8 cellular contexts compared by ENCODE assay signal in the genomic region with DNA sequence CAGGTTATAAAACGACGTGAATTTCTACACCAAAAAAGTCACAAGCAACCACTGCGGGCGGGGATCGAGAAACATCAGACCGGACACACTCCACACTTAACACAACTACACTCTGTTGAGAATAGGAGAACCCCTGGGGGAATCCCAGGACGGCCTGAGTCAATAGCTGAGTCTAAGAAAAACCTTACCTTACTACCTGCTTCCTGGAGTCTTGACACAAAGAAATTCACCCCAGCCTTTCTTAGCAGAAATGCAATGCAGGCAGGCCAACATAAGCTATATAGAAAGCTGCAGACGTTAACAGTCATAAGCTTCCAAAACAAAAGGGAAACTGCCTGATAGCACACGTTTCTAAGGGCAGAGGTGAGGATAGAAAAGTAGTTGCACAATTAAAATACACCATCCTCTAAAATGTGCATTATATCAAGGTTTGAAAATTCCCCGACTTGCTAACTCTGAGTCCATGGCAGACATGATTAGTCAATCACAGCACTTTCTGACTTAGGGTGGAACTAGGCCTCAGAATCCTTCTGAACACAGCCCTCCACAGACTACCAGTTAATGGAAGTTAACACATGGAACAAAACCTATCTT.
A peak's percentile ranks its signal among the peaks of the same experiment; 100 is the strongest.
DNase-seq lines count a peak whose midpoint lies in the region; ATAC-seq and TF ChIP-seq lines count a peak whose summit lies in the region.

No MANE protein-coding gene starts in this region.

- no peaks in the 10 kb centered on the region for H3K27me3 Mint-ChIP-seq in activated T-cell treated with anti-CD3 and anti-CD28 coated beads, Interleukin-2, amount 50 U/mL, for 4 hours (ENCODE audit: low read depth)

- peaks cover 20% of the 10 kb centered on the region for H3K36me3 Mint-ChIP-seq in activated T-cell treated with anti-CD3 and anti-CD28 coated beads, Interleukin-2, amount 50 U/mL, for 4 hours (ENCODE audit: insufficient read depth)

- no peak overlapping the region for H3K4me3 ChIP-seq in body of pancreas

- intact Hi-C loops in body of pancreas (cut with DNase I): no loop called here

- TF ChIP-seq POLR2A in body of pancreas (IDR thresholded peaks at IDR 0.05): no peak

- DNase-seq in activated T-cell treated with anti-CD3 and anti-CD28 coated beads, Interleukin-2, amount 50 U/mL, for 4 hours: peak; percentile 65
- DNase-seq in stimulated activated CD4-positive, alpha-beta T cell treated with anti-CD3 and anti-CD28 coated beads, Interleukin-12 subunit alpha, Interleukin-12 subunit beta, amount 100 ng/mL, for 48 hours (ENCODE audit: low read depth in 2 of 3, low spot score in 1 of 3): peak; percentile 60 to 68 (median 60)
- DNase-seq in NCI-H2227 (lab: John Stamatoyannopoulos, UW; ENCODE audit: unreplicated experiment) (no peak), COLO829 (ENCODE audit: low spot score) (no peak), NCI-H748 treated with DMSO at 0.1 percent for 48 hours (lab: John Stamatoyannopoulos, UW) (no peak), body of pancreas (no peak)

- peaks cover 13% of the 10 kb centered on the region for H3K4me1 ChIP-seq in body of pancreas

- H3K9me3 Mint-ChIP-seq in activated T-cell treated with anti-CD3 and anti-CD28 coated beads, Interleukin-2, amount 50 U/mL, for 4 hours: no peaks in the 10 kb centered on the region

- 81 to 94% methylated on average over 10 of the region's 10 CpGs for WGBS in body of pancreas, 2 donors

- H3K27me3 ChIP-seq in body of pancreas: no peaks in the 10 kb centered on the region

- H3K9me3 ChIP-seq in body of pancreas: no peaks in the 10 kb centered on the region

- no peaks in the 10 kb centered on the region for H3K36me3 ChIP-seq in body of pancreas (replicated peaks in 1 of 2; ENCODE audit: insufficient read depth in 1 of 2, low read depth in 2 of 2)

- ATAC-seq in GM19372 (IDR thresholded peaks at IDR 0.05; ENCODE audit: low read depth, unreplicated experiment) (peak; percentile 52), HG03439 (IDR thresholded peaks at IDR 0.05; ENCODE audit: unreplicated experiment) (peak; percentile 49), body of pancreas (no peak)
- peak; percentile 65 to 67 for ATAC-seq in activated T-cell treated with anti-CD3 and anti-CD28 coated beads, Interleukin-2, amount 50 U/mL, for 4 hours

- H3K4me3 Mint-ChIP-seq in activated T-cell treated with anti-CD3 and anti-CD28 coated beads, Interleukin-2, amount 50 U/mL, for 4 hours: peak overlapping the region; percentile 72

- no peak for TF ChIP-seq CTCF in body of pancreas (IDR thresholded peaks at IDR 0.05)

- no peak overlapping the region for H3K27ac ChIP-seq in body of pancreas

- H3K4me1 Mint-ChIP-seq in activated T-cell treated with anti-CD3 and anti-CD28 coated beads, Interleukin-2, amount 50 U/mL, for 4 hours (ENCODE audit: low read depth): peaks cover 86% of the 10 kb centered on the region

Comparison
In these comparisons a context has a peak if more than half of its experiments do, and no peak if none do; other contexts are left out.
1. DNase-seq: peak in activated T-cell treated with anti-CD3 and anti-CD28 coated beads, Interleukin-2, amount 50 U/mL, for 4 hours (single experiment) and stimulated activated CD4-positive, alpha-beta T cell treated with anti-CD3 and anti-CD28 coated beads, Interleukin-12 subunit alpha, Interleukin-12 subunit beta, amount 100 ng/mL, for 48 hours (3 of 3); none in NCI-H2227 (single experiment), COLO829 (single experiment), NCI-H748 treated with DMSO at 0.1 percent for 48 hours (single experiment) and body of pancreas (0 of 4).